ENCODE assay signal across 18 cellular contexts in genomic region chr12:7748774-7749296, GRCh38. TPM values are rescaled to one million over a fixed set of nuclear protein-coding genes. Genes with fewer than 3 reads are reported as not detected.
DNase-seq lines count a peak whose midpoint lies in the region; ATAC-seq, FAIRE-seq and TF ChIP-seq lines count a peak whose summit lies in the region.
"Had no signal": no experiment of that assay in that cellular context is flagged by ENCODE, and none has a peak within 500 bp of the region (broad histone marks: within the 10 kb centered on the region; RNA-seq: fewer than 3 reads in every experiment).

No MANE protein-coding gene starts in this region.

- H3K9me3 Mint-ChIP-seq in H9, result peaks cover 10 to 19% of the 10 kb centered on the region in 2 experiments; a peak in 4 of 5 replicates
- peaks cover 10% of the 10 kb centered on the region for H3K9me3 Mint-ChIP-seq in neural progenitor cell
- peaks cover 8% of the 10 kb centered on the region for H3K9me3 Mint-ChIP-seq in activated CD8-positive, alpha-beta T cell treated with anti-CD3 and anti-CD28 coated beads, Interleukin-2, amount 10 ng/mL, durations not matched to agents 7 days and 5 days (ENCODE audit: insufficient read depth)
- no peaks in the 10 kb centered on the region for H3K9me3 Mint-ChIP-seq in activated T-helper 2 cell treated with anti-CD3 and anti-CD28 coated beads, Interferon-gamma antibody, Interleukin-2, Interleukin-4, amounts not matched to agents 10 μg/mL and 5 μg/mL and 100 μg/mL, durations not matched to agents 14 hours and 24 hours and 36 hours

- no peak for TF ChIP-seq EP300 in GM12878 (IDR thresholded peaks at IDR 0.05; ENCODE audit: borderline replicate concordance in 1 of 2, control insufficient read depth in 1 of 2, low read depth in 2 of 2, low read length in 2 of 2)

- intact Hi-C loops in GM12878 (cut with micrococcal nuclease; ENCODE audit: unreplicated experiment), result no loop called here
- intact Hi-C loops in activated T-helper 2 cell treated with anti-CD3 and anti-CD28 coated beads, Interferon-gamma antibody, Interleukin-2, Interleukin-4, amounts not matched to agents 10 μg/mL and 5 μg/mL and 100 μg/mL, durations not matched to agents 14 hours and 24 hours and 36 hours (cut with micrococcal nuclease), result no loop called here

- POLR2A ChIA-PET in GM12878 (lab: Charles Lee), result no interaction called here
- POLR2A ChIA-PET in activated CD8-positive, alpha-beta T cell treated with anti-CD3 and anti-CD28 coated beads, Interleukin-2, amount 10 ng/mL, durations not matched to agents 7 days and 5 days (lab: Charles Lee), result no interaction called here

- H2BK12ac ChIP-seq in H9 (ENCODE audit: insufficient read length, low read depth, low read length), result no peak overlapping the region

- H3K18ac ChIP-seq in H9 (ENCODE audit: insufficient read length, low read depth, low read length), result no peak overlapping the region

- peaks cover 0 to 12% (median 6%) of the 10 kb centered on the region in 3 experiments; a peak in 5 of 7 replicates for H3K36me3 Mint-ChIP-seq in H9 (ENCODE audit: insufficient read depth in 1 of 3, low read depth in 3 of 3)
- H3K36me3 Mint-ChIP-seq in neural progenitor cell, result no peaks in the 10 kb centered on the region
- H3K36me3 Mint-ChIP-seq in activated CD8-positive, alpha-beta T cell treated with anti-CD3 and anti-CD28 coated beads, Interleukin-2, amount 10 ng/mL, durations not matched to agents 7 days and 5 days (ENCODE audit: low read depth), result no peaks in the 10 kb centered on the region
- no peaks in the 10 kb centered on the region for H3K36me3 Mint-ChIP-seq in activated T-helper 2 cell treated with anti-CD3 and anti-CD28 coated beads, Interferon-gamma antibody, Interleukin-2, Interleukin-4, amounts not matched to agents 10 μg/mL and 5 μg/mL and 100 μg/mL, durations not matched to agents 14 hours and 24 hours and 36 hours (ENCODE audit: low read depth)
- H3K36me3 Mint-ChIP-seq: CD4-positive, CD25-positive, alpha-beta regulatory T cell had no signal

- no peak overlapping the region for H4K8ac ChIP-seq in H9 (replicated peaks; ENCODE audit: insufficient read length, low read depth, low read length)

- CTCF ChIA-PET in GM12878 (lab: Yijun Ruan, JAX), result no interaction called here
- CTCF ChIA-PET in activated CD8-positive, alpha-beta T cell treated with anti-CD3 and anti-CD28 coated beads, Interleukin-2, amount 10 ng/mL, durations not matched to agents 7 days and 5 days (lab: Charles Lee), result no interaction called here

- no peak overlapping the region for H3K14ac ChIP-seq in H9 (ENCODE audit: insufficient read depth, low read length)

- H2BK120ac ChIP-seq in H9 (ENCODE audit: low read depth, low read length, poor library complexity, severe bottlenecking), result no peak overlapping the region

- no peaks in the 10 kb centered on the region for H4K20me1 ChIP-seq in H9 (ENCODE audit: control insufficient read depth, insufficient read depth, insufficient read length)
- no peaks in the 10 kb centered on the region for H4K20me1 ChIP-seq in GM12878 (ENCODE audit: control insufficient read depth, insufficient read depth)
- H4K20me1 ChIP-seq in neural progenitor cell (ENCODE audit: low read depth), result no peaks in the 10 kb centered on the region

- no peak overlapping the region for H3K27ac ChIP-seq in H9 (ENCODE audit: insufficient read length, low read depth, low read length)
- H3K27ac ChIP-seq in GM12878 (ENCODE audit: control insufficient read depth, insufficient read depth), result peak overlapping the region; percentile 65
- H3K27ac ChIP-seq in neural progenitor cell, result no peak overlapping the region
- H3K27ac ChIP-seq: PC-9, SJCRH30 had no signal

- no peak overlapping the region for H3T11ph ChIP-seq in H9 (ENCODE audit: low read length)

- no TSS peak for BruUV-seq in GM12878 (replicated peaks; lab: Mats Ljungman, UMichigan)

- RAD21 ChIA-PET in GM12878 (lab: Charles Lee; ENCODE audit: unreplicated experiment), result no interaction called here

- H3K4me2 ChIP-seq in H9 (ENCODE audit: insufficient read depth, insufficient read length, low read length), result no peak overlapping the region
- peak overlapping the region; percentile 47 for H3K4me2 ChIP-seq in GM12878 (ENCODE audit: control insufficient read depth, insufficient read depth)
- H3K4me2 ChIP-seq in neural progenitor cell, result no peak overlapping the region
- H3K4me2 ChIP-seq: PC-9 had no signal

- H3K27me3 Mint-ChIP-seq in H9 (ENCODE audit: low read depth) (no peaks in the 10 kb centered on the region), neural progenitor cell (ENCODE audit: insufficient read depth, low read depth) (no peaks in the 10 kb centered on the region)
- H3K27me3 Mint-ChIP-seq in activated CD8-positive, alpha-beta T cell treated with anti-CD3 and anti-CD28 coated beads, Interleukin-2, amount 10 ng/mL, durations not matched to agents 7 days and 5 days (ENCODE audit: low read depth), result peaks cover 2% of the 10 kb centered on the region
- H3K27me3 Mint-ChIP-seq in activated T-helper 2 cell treated with anti-CD3 and anti-CD28 coated beads, Interferon-gamma antibody, Interleukin-2, Interleukin-4, amounts not matched to agents 10 μg/mL and 5 μg/mL and 100 μg/mL, durations not matched to agents 14 hours and 24 hours and 36 hours (ENCODE audit: low read depth), result no peaks in the 10 kb centered on the region
- H3K27me3 Mint-ChIP-seq: CD4-positive, CD25-positive, alpha-beta regulatory T cell had no signal

- peak overlapping the region; percentile 13 to 84 (median 62); a peak in 3 of 7 replicates for H3K27ac Mint-ChIP-seq in H9
- H3K27ac Mint-ChIP-seq in neural progenitor cell, result peak overlapping the region; percentile 1
- H3K27ac Mint-ChIP-seq in activated CD8-positive, alpha-beta T cell treated with anti-CD3 and anti-CD28 coated beads, Interleukin-2, amount 10 ng/mL, durations not matched to agents 7 days and 5 days, result no peak overlapping the region
- no peak overlapping the region for H3K27ac Mint-ChIP-seq in activated T-helper 2 cell treated with anti-CD3 and anti-CD28 coated beads, Interferon-gamma antibody, Interleukin-2, Interleukin-4, amounts not matched to agents 10 μg/mL and 5 μg/mL and 100 μg/mL, durations not matched to agents 14 hours and 24 hours and 36 hours
- H3K27ac Mint-ChIP-seq: CD4-positive, CD25-positive, alpha-beta regulatory T cell had no signal

- in situ Hi-C loops in GM12878 (cut with MboI), result no loop called here

- no peaks in the 10 kb centered on the region for H3K27me3 ChIP-seq in H9 (ENCODE audit: insufficient read depth, low read length)
- no peaks in the 10 kb centered on the region for H3K27me3 ChIP-seq in GM12878 (replicated peaks in 1 of 2; ENCODE audit: control insufficient read depth in 2 of 2, insufficient read depth in 2 of 2, low read length in 1 of 2)
- H3K27me3 ChIP-seq in neural progenitor cell, result no peaks in the 10 kb centered on the region
- H3K27me3 ChIP-seq: SJCRH30 had no signal

- no peak for TF ChIP-seq RAD21 in GM12878 (IDR thresholded peaks at IDR 0.05; ENCODE audit: insufficient read depth, low read depth, low read length)

- H3K9me3 ChIP-seq in H9 (ENCODE audit: control insufficient read depth, low read depth, low read length), result no peaks in the 10 kb centered on the region
- no peaks in the 10 kb centered on the region for H3K9me3 ChIP-seq in GM12878 (replicated peaks; ENCODE audit: control insufficient read depth, insufficient read depth, low read length)
- no peaks in the 10 kb centered on the region for H3K9me3 ChIP-seq in neural progenitor cell (ENCODE audit: low read depth)
- H3K9me3 ChIP-seq: SJCRH30 had no signal

- H3K79me2 ChIP-seq in H9 (ENCODE audit: insufficient read depth, low read length) (no peaks in the 10 kb centered on the region), GM12878 (ENCODE audit: control insufficient read depth, insufficient read depth, low read length) (no peaks in the 10 kb centered on the region), neural progenitor cell (ENCODE audit: low read depth) (no peaks in the 10 kb centered on the region)

- no peak for TF ChIP-seq POLR2A in GM12878 (IDR thresholded peaks at IDR 0.05; ENCODE audit: low read depth, low read length)

- no peak overlapping the region for H3K4me3 ChIP-seq in GM12878
- no peak overlapping the region for H3K4me3 ChIP-seq in neural progenitor cell
- H3K4me3 ChIP-seq: PC-9, SJCRH30 had no signal

- no peak for FAIRE-seq in GM12878 (lab: Jason Lieb, UNC)
- FAIRE-seq: GM18507 had no signal

- H3K4me1 Mint-ChIP-seq in H9 (peaks cover 13 to 15% of the 10 kb centered on the region in 2 experiments; a peak in 2 of 4 replicates), neural progenitor cell (no peaks in the 10 kb centered on the region)
- H3K4me1 Mint-ChIP-seq in activated CD8-positive, alpha-beta T cell treated with anti-CD3 and anti-CD28 coated beads, Interleukin-2, amount 10 ng/mL, durations not matched to agents 7 days and 5 days (ENCODE audit: low read depth), result peaks cover 3% of the 10 kb centered on the region
- H3K4me1 Mint-ChIP-seq in activated T-helper 2 cell treated with anti-CD3 and anti-CD28 coated beads, Interferon-gamma antibody, Interleukin-2, Interleukin-4, amounts not matched to agents 10 μg/mL and 5 μg/mL and 100 μg/mL, durations not matched to agents 14 hours and 24 hours and 36 hours (ENCODE audit: low read depth), result no peaks in the 10 kb centered on the region
- H3K4me1 Mint-ChIP-seq: CD4-positive, CD25-positive, alpha-beta regulatory T cell had no signal

- H2BK15ac ChIP-seq in H9 (ENCODE audit: low read depth, low read length), result no peak overlapping the region

- H2BK5ac ChIP-seq in H9 (ENCODE audit: insufficient read length, low read length), result no peak overlapping the region

- H2BK20ac ChIP-seq in H9 (ENCODE audit: low read depth, low read length, poor library complexity, severe bottlenecking), result no peak overlapping the region

- no peak overlapping the region for H3K4me3 Mint-ChIP-seq in H9
- H3K4me3 Mint-ChIP-seq in neural progenitor cell, result no peak overlapping the region
- H3K4me3 Mint-ChIP-seq in activated CD8-positive, alpha-beta T cell treated with anti-CD3 and anti-CD28 coated beads, Interleukin-2, amount 10 ng/mL, durations not matched to agents 7 days and 5 days, result no peak overlapping the region
- H3K4me3 Mint-ChIP-seq in activated T-helper 2 cell treated with anti-CD3 and anti-CD28 coated beads, Interferon-gamma antibody, Interleukin-2, Interleukin-4, amounts not matched to agents 10 μg/mL and 5 μg/mL and 100 μg/mL, durations not matched to agents 14 hours and 24 hours and 36 hours (ENCODE audit: low read depth), result no peak overlapping the region
- H3K4me3 Mint-ChIP-seq: CD4-positive, CD25-positive, alpha-beta regulatory T cell had no signal

- TF ChIP-seq CTCF in H9 (conservative IDR thresholded peaks at IDR 0.05), result no peak
- no peak for TF ChIP-seq CTCF in GM12878 (IDR thresholded peaks at IDR 0.05 in 2 of 3, conservative IDR thresholded peaks at IDR 0.05 in 1 of 3; ENCODE audit: control insufficient read depth in 2 of 3, extremely low read depth in 1 of 3, insufficient read depth in 1 of 3, low read depth in 3 of 3, low read length in 3 of 3)
- TF ChIP-seq CTCF in neural progenitor cell (IDR thresholded peaks at IDR 0.05), result no peak

- H3K56ac ChIP-seq in H9 (ENCODE audit: insufficient read length, low read depth, low read length), result no peak overlapping the region

- no peak overlapping the region for H4K91ac ChIP-seq in H9 (ENCODE audit: insufficient read length, low read depth, low read length)

- no CpG with 5 or more reads among the region's 5 CpGs for WGBS in H9 (ENCODE audit: extremely low coverage, insufficient read length, low lambda C conversion rate)
- 12% methylated on average over 5 of the region's 5 CpGs for WGBS in GM12878 (ENCODE audit: insufficient coverage, insufficient replicate concordance, low lambda C conversion rate, missing lambda C conversion rate)

- H2AK5ac ChIP-seq in H9 (ENCODE audit: insufficient read length, low read length), result no peak overlapping the region

- no peak overlapping the region for H3K9ac ChIP-seq in H9 (ENCODE audit: extremely low read depth, insufficient read length, low read length)
- peak overlapping the region; percentile 15 for H3K9ac ChIP-seq in GM12878 (ENCODE audit: control insufficient read depth, insufficient read depth, low read length)
- no peak overlapping the region for H3K9ac ChIP-seq in neural progenitor cell

- no peaks in the 10 kb centered on the region for H3K23me2 ChIP-seq in H9 (ENCODE audit: insufficient read length, low read depth, low read length, poor library complexity, severe bottlenecking)

- ATAC-seq in GM12878 (no peak), left lobe of liver (no peak)
- no peak for ATAC-seq in activated CD8-positive, alpha-beta T cell treated with anti-CD3 and anti-CD28 coated beads, Interleukin-2, amount 10 ng/mL, durations not matched to agents 7 days and 5 days

- peaks cover 4% of the 10 kb centered on the region for H3F3A ChIP-seq in neural progenitor cell (ENCODE audit: low read depth)

- H3K23ac ChIP-seq in H9 (ENCODE audit: insufficient read length, low read depth, low read length), result no peak overlapping the region

- no peak overlapping the region for H4K5ac ChIP-seq in H9 (ENCODE audit: insufficient read length, low read depth, low read length)

- no peak overlapping the region for H2AFZ ChIP-seq in H9 (ENCODE audit: low read length)
- peak overlapping the region; percentile 49 for H2AFZ ChIP-seq in GM12878 (ENCODE audit: control insufficient read depth, low read depth, low read length)
- no peak overlapping the region for H2AFZ ChIP-seq in neural progenitor cell (replicated peaks)
- H2AFZ ChIP-seq: PC-9 had no signal

- H3K36me3 ChIP-seq in GM12878 (ENCODE audit: control insufficient read depth in 2 of 2, insufficient read depth in 2 of 2, low read length in 1 of 2) (no peaks in the 10 kb centered on the region), neural progenitor cell (no peaks in the 10 kb centered on the region)
- H3K36me3 ChIP-seq: SJCRH30 had no signal

- H3K4ac ChIP-seq in H9 (ENCODE audit: low read depth, low read length), result no peak overlapping the region

- H3K4me1 ChIP-seq in H9 (ENCODE audit: insufficient read depth, low read length) (no peaks in the 10 kb centered on the region), GM12878 (ENCODE audit: control insufficient read depth, insufficient read depth, low read length) (peaks cover 32% of the 10 kb centered on the region), neural progenitor cell (no peaks in the 10 kb centered on the region)
- H3K4me1 ChIP-seq: SJCRH30 had no signal

- H3K79me1 ChIP-seq in H9 (ENCODE audit: insufficient read depth, low read depth, low read length, poor library complexity, severe bottlenecking), result no peaks in the 10 kb centered on the region

- SMC1A ChIA-PET in GM12878 (lab: Charles Lee; ENCODE audit: uncharacterized antibody, unreplicated experiment), result no interaction called here

- DNase-seq in GF-D8 (lab: John Stamatoyannopoulos, UW) (peak; percentile 29), H9 (no peak), GM12878 (ENCODE audit: low read depth, low spot score) (no peak), neural progenitor cell (ENCODE audit: low spot score) (no peak), NCI-H2029 treated with DMSO at 0.1 percent for 48 hours (lab: John Stamatoyannopoulos, UW) (no peak), left lobe of liver (ENCODE audit: low spot score) (no peak)
- DNase-seq in activated CD8-positive, alpha-beta T cell treated with anti-CD3 and anti-CD28 coated beads, Interleukin-2, amount 10 ng/mL, durations not matched to agents 7 days and 5 days, result no peak
- no peak for DNase-seq in activated T-helper 2 cell treated with anti-CD3 and anti-CD28 coated beads, Interferon-gamma antibody, Interleukin-2, Interleukin-4, amounts not matched to agents 10 μg/mL and 5 μg/mL and 100 μg/mL, durations not matched to agents 14 hours and 24 hours and 36 hours (ENCODE audit: low spot score)
- DNase-seq: CD4-positive, CD25-positive, alpha-beta regulatory T cell; EL; NCI-H1436 treated with DMSO at 0.1 percent for 48 hours; NCI-H2081; NCI-H774; PC-9; SJCRH30 had no signal

RNA-seq across cellular contexts. Expression of gene CLEC4C, which starts 1.7 kb away (rescaled TPM):
- total RNA-seq in H9 (2021) (0.26 TPM in 2 replicates), GM12878 (2014; rRNA removed) (2.4 and 5.5 TPM in 2 replicates), GM12878 (2014; rRNA removed; fragmentation: Illumina TruSeq; extraction: Trizol) (6.5 and 7.1 TPM in 2 replicates), GM12878 (2021) (3.7 and 3.8 TPM in 2 replicates), neural progenitor cell (ENCODE audit: low replicate concordance) (not detected in 2 replicates), left lobe of liver (not detected)
- not detected in 2 replicates for total RNA-seq in GM12878 (2013; cell fraction: nucleolus; rRNA removed)
- polyA plus RNA-seq in GM12878 (2011; ENCODE audit: low read depth), result 2.1 TPM
- polyA plus RNA-seq in GM12878 (2011; rRNA removed) (0.38 and 0.84 TPM in 2 replicates), GM12878 (2014; fragmentation: Illumina TruSeq; extraction: Trizol) (5.0 and 5.3 TPM in 2 replicates), GM12878 (2014; fragmentation: Nextera tagmentation; extraction: Ambion mirVana) (10 to 100 TPM in 1 of 2 experiments, 1 to 10 TPM in 1; 9.9 to 12.2 TPM), GM12878 (2014; rRNA removed) (2.7 and 3.5 TPM in 2 replicates), GM12878 (2016; fragmentation: Nextera tagmentation; extraction: Ambion mirVana) (1 to 10 TPM; 1.2 to 1.9 TPM)
- 0.19 and 0.62 TPM in 2 replicates for polyA plus RNA-seq in GM12878 (2011; cell fraction: cytosol; rRNA removed)
- polyA plus RNA-seq in GM12878 (2011; cell fraction: nucleus; rRNA removed), result 0.13 and 0.23 TPM in 2 replicates
- polyA plus RNA-seq in GM12878 (2012), result 0.98 and 2.3 TPM in 2 replicates
- 0.57 and 0.95 TPM in 2 replicates for polyA minus RNA-seq in GM12878 (2011; rRNA and poly(A)+ RNA removed)
- polyA minus RNA-seq in GM12878 (2011; cell fraction: cytosol; rRNA and poly(A)+ RNA removed), result not detected in 2 replicates
- not detected in 2 replicates for polyA minus RNA-seq in GM12878 (2011; cell fraction: nucleus; rRNA and poly(A)+ RNA removed)
- total RNA-seq in activated CD8-positive, alpha-beta T cell treated with anti-CD3 and anti-CD28 coated beads, Interleukin-2, amount 10 ng/mL, durations not matched to agents 7 days and 5 days, result not detected
- not detected in 2 replicates for total RNA-seq in activated T-helper 2 cell treated with anti-CD3 and anti-CD28 coated beads, Interferon-gamma antibody, Interleukin-2, Interleukin-4, amounts not matched to agents 10 μg/mL and 5 μg/mL and 100 μg/mL, durations not matched to agents 14 hours and 24 hours and 36 hours
- total RNA-seq: CD4-positive, CD25-positive, alpha-beta regulatory T cell; H4; NCI-H460; PC-9; SJCRH30 had no signal
- polyA plus RNA-seq: CD4-positive, CD25-positive, alpha-beta regulatory T cell had no signal

RNA-seq across cellular contexts. Expression of gene NANOGNB, which starts 16.2 kb away (rescaled TPM):
- total RNA-seq in H9 (2021) (not detected in 2 replicates), GM12878 (2014; rRNA removed) (not detected in 2 replicates), GM12878 (2014; rRNA removed; fragmentation: Illumina TruSeq; extraction: Trizol) (not detected in 2 replicates), GM12878 (2021) (not detected in 2 replicates), neural progenitor cell (ENCODE audit: low replicate concordance) (not detected in 2 replicates), left lobe of liver (not detected)
- total RNA-seq in GM12878 (2013; cell fraction: nucleolus; rRNA removed), result not detected in 2 replicates
- not detected for polyA plus RNA-seq in GM12878 (2011; ENCODE audit: low read depth)
- polyA plus RNA-seq in GM12878 (2011; rRNA removed) (not detected in 2 replicates), GM12878 (2014; fragmentation: Illumina TruSeq; extraction: Trizol) (not detected in 2 replicates), GM12878 (2014; fragmentation: Nextera tagmentation; extraction: Ambion mirVana) (not detected), GM12878 (2014; rRNA removed) (not detected in 2 replicates), GM12878 (2016; fragmentation: Nextera tagmentation; extraction: Ambion mirVana) (not detected)
- polyA plus RNA-seq in GM12878 (2011; cell fraction: cytosol; rRNA removed), result not detected in 2 replicates
- polyA plus RNA-seq in GM12878 (2011; cell fraction: nucleus; rRNA removed), result not detected in 2 replicates
- polyA plus RNA-seq in GM12878 (2012), result not detected in 2 replicates
- not detected in 2 replicates for polyA minus RNA-seq in GM12878 (2011; rRNA and poly(A)+ RNA removed)
- not detected in 2 replicates for polyA minus RNA-seq in GM12878 (2011; cell fraction: cytosol; rRNA and poly(A)+ RNA removed)
- not detected in 2 replicates for polyA minus RNA-seq in GM12878 (2011; cell fraction: nucleus; rRNA and poly(A)+ RNA removed)
- not detected for total RNA-seq in activated CD8-positive, alpha-beta T cell treated with anti-CD3 and anti-CD28 coated beads, Interleukin-2, amount 10 ng/mL, durations not matched to agents 7 days and 5 days
- total RNA-seq in activated T-helper 2 cell treated with anti-CD3 and anti-CD28 coated beads, Interferon-gamma antibody, Interleukin-2, Interleukin-4, amounts not matched to agents 10 μg/mL and 5 μg/mL and 100 μg/mL, durations not matched to agents 14 hours and 24 hours and 36 hours, result not detected in 2 replicates
- total RNA-seq: CD4-positive, CD25-positive, alpha-beta regulatory T cell; H4; NCI-H460; PC-9; SJCRH30 had no signal
- polyA plus RNA-seq: CD4-positive, CD25-positive, alpha-beta regulatory T cell had no signal

RNA-seq across cellular contexts. Expression of gene DPPA3, which starts 37.6 kb away (rescaled TPM):
- total RNA-seq in H9 (2021), result 1.4 and 2.0 TPM in 2 replicates
- total RNA-seq in GM12878 (2013; cell fraction: nucleolus; rRNA removed), result not detected in 2 replicates
- total RNA-seq in GM12878 (2014; rRNA removed), result not detected in 2 replicates
- not detected in 2 replicates for total RNA-seq in GM12878 (2014; rRNA removed; fragmentation: Illumina TruSeq; extraction: Trizol)
- total RNA-seq in GM12878 (2021), result not detected in 2 replicates
- polyA plus RNA-seq in GM12878 (2011; ENCODE audit: low read depth), result not detected
- 0.07 TPM in 1 of 2 replicates, not detected in the other for polyA plus RNA-seq in GM12878 (2011; rRNA removed)
- not detected in 2 replicates for polyA plus RNA-seq in GM12878 (2011; cell fraction: cytosol; rRNA removed)
- not detected in 2 replicates for polyA plus RNA-seq in GM12878 (2011; cell fraction: nucleus; rRNA removed)
- polyA plus RNA-seq in GM12878 (2012), result not detected in 2 replicates
- polyA plus RNA-seq in GM12878 (2014; fragmentation: Illumina TruSeq; extraction: Trizol), result not detected in 2 replicates
- polyA plus RNA-seq in GM12878 (2014; fragmentation: Nextera tagmentation; extraction: Ambion mirVana), result under 1 TPM in 1 of 2 experiments, not detected in 1; 0.05 TPM
- not detected in 2 replicates for polyA plus RNA-seq in GM12878 (2014; rRNA removed)
- polyA plus RNA-seq in GM12878 (2016; fragmentation: Nextera tagmentation; extraction: Ambion mirVana), result not detected
- polyA minus RNA-seq in GM12878 (2011; rRNA and poly(A)+ RNA removed), result not detected in 2 replicates
- polyA minus RNA-seq in GM12878 (2011; cell fraction: cytosol; rRNA and poly(A)+ RNA removed), result not detected in 2 replicates
- not detected in 2 replicates for polyA minus RNA-seq in GM12878 (2011; cell fraction: nucleus; rRNA and poly(A)+ RNA removed)
- total RNA-seq in neural progenitor cell (ENCODE audit: low replicate concordance), result 0.13 and 0.25 TPM in 2 replicates
- total RNA-seq in activated CD8-positive, alpha-beta T cell treated with anti-CD3 and anti-CD28 coated beads, Interleukin-2, amount 10 ng/mL, durations not matched to agents 7 days and 5 days, result not detected
- total RNA-seq in left lobe of liver, result not detected
- total RNA-seq in activated T-helper 2 cell treated with anti-CD3 and anti-CD28 coated beads, Interferon-gamma antibody, Interleukin-2, Interleukin-4, amounts not matched to agents 10 μg/mL and 5 μg/mL and 100 μg/mL, durations not matched to agents 14 hours and 24 hours and 36 hours, result not detected in 2 replicates
- total RNA-seq: CD4-positive, CD25-positive, alpha-beta regulatory T cell; H4; NCI-H460; PC-9; SJCRH30 had no signal
- polyA plus RNA-seq: CD4-positive, CD25-positive, alpha-beta regulatory T cell had no signal

RNA-seq across cellular contexts. Expression of gene NANOG, which starts 40.4 kb away (rescaled TPM):
- total RNA-seq in H9 (2021) (199 and 211 TPM in 2 replicates), GM12878 (2014; rRNA removed) (not detected in 2 replicates), GM12878 (2014; rRNA removed; fragmentation: Illumina TruSeq; extraction: Trizol) (not detected in 2 replicates), GM12878 (2021) (0.29 and 0.51 TPM in 2 replicates), neural progenitor cell (ENCODE audit: low replicate concordance) (not detected in 2 replicates), left lobe of liver (0.70 TPM)
- 0.10 and 0.25 TPM in 2 replicates for total RNA-seq in GM12878 (2013; cell fraction: nucleolus; rRNA removed)
- polyA plus RNA-seq in GM12878 (2011; ENCODE audit: low read depth), result 0.05 TPM
- polyA plus RNA-seq in GM12878 (2011; rRNA removed) (0.04 TPM in 1 of 2 replicates, not detected in the other), GM12878 (2014; fragmentation: Illumina TruSeq; extraction: Trizol) (not detected in 2 replicates), GM12878 (2014; fragmentation: Nextera tagmentation; extraction: Ambion mirVana) (not detected), GM12878 (2014; rRNA removed) (0.01 TPM in 1 of 2 replicates, not detected in the other), GM12878 (2016; fragmentation: Nextera tagmentation; extraction: Ambion mirVana) (not detected)
- polyA plus RNA-seq in GM12878 (2011; cell fraction: cytosol; rRNA removed), result not detected in 2 replicates
- polyA plus RNA-seq in GM12878 (2011; cell fraction: nucleus; rRNA removed), result 0.04 and 0.09 TPM in 2 replicates
- not detected in 2 replicates for polyA plus RNA-seq in GM12878 (2012)
- 0.05 and 0.59 TPM in 2 replicates for polyA minus RNA-seq in GM12878 (2011; rRNA and poly(A)+ RNA removed)
- polyA minus RNA-seq in GM12878 (2011; cell fraction: cytosol; rRNA and poly(A)+ RNA removed), result not detected in 2 replicates
- under 0.01 and 0.29 TPM in 2 replicates for polyA minus RNA-seq in GM12878 (2011; cell fraction: nucleus; rRNA and poly(A)+ RNA removed)
- total RNA-seq in activated CD8-positive, alpha-beta T cell treated with anti-CD3 and anti-CD28 coated beads, Interleukin-2, amount 10 ng/mL, durations not matched to agents 7 days and 5 days, result not detected
- total RNA-seq in activated T-helper 2 cell treated with anti-CD3 and anti-CD28 coated beads, Interferon-gamma antibody, Interleukin-2, Interleukin-4, amounts not matched to agents 10 μg/mL and 5 μg/mL and 100 μg/mL, durations not matched to agents 14 hours and 24 hours and 36 hours, result not detected in 2 replicates
- total RNA-seq: CD4-positive, CD25-positive, alpha-beta regulatory T cell; H4; NCI-H460; PC-9; SJCRH30 had no signal
- polyA plus RNA-seq: CD4-positive, CD25-positive, alpha-beta regulatory T cell had no signal

RNA-seq across cellular contexts. Expression of gene GDF3, which starts 53.3 kb away (rescaled TPM):
- total RNA-seq in H9 (2021) (9.1 and 9.9 TPM in 2 replicates), GM12878 (2014; rRNA removed) (not detected in 2 replicates), GM12878 (2014; rRNA removed; fragmentation: Illumina TruSeq; extraction: Trizol) (not detected in 2 replicates), GM12878 (2021) (not detected in 2 replicates), neural progenitor cell (ENCODE audit: low replicate concordance) (not detected in 2 replicates), left lobe of liver (not detected)
- total RNA-seq in GM12878 (2013; cell fraction: nucleolus; rRNA removed), result not detected in 2 replicates
- not detected for polyA plus RNA-seq in GM12878 (2011; ENCODE audit: low read depth)
- polyA plus RNA-seq in GM12878 (2011; rRNA removed) (not detected in 2 replicates), GM12878 (2014; fragmentation: Illumina TruSeq; extraction: Trizol) (not detected in 2 replicates), GM12878 (2014; fragmentation: Nextera tagmentation; extraction: Ambion mirVana) (not detected), GM12878 (2014; rRNA removed) (not detected in 2 replicates), GM12878 (2016; fragmentation: Nextera tagmentation; extraction: Ambion mirVana) (not detected)
- polyA plus RNA-seq in GM12878 (2011; cell fraction: cytosol; rRNA removed), result not detected in 2 replicates
- polyA plus RNA-seq in GM12878 (2011; cell fraction: nucleus; rRNA removed), result not detected in 2 replicates
- not detected in 2 replicates for polyA plus RNA-seq in GM12878 (2012)
- polyA minus RNA-seq in GM12878 (2011; rRNA and poly(A)+ RNA removed), result not detected in 2 replicates
- polyA minus RNA-seq in GM12878 (2011; cell fraction: cytosol; rRNA and poly(A)+ RNA removed), result not detected in 2 replicates
- polyA minus RNA-seq in GM12878 (2011; cell fraction: nucleus; rRNA and poly(A)+ RNA removed), result not detected in 2 replicates
- total RNA-seq in activated CD8-positive, alpha-beta T cell treated with anti-CD3 and anti-CD28 coated beads, Interleukin-2, amount 10 ng/mL, durations not matched to agents 7 days and 5 days, result not detected
- not detected in 2 replicates for total RNA-seq in activated T-helper 2 cell treated with anti-CD3 and anti-CD28 coated beads, Interferon-gamma antibody, Interleukin-2, Interleukin-4, amounts not matched to agents 10 μg/mL and 5 μg/mL and 100 μg/mL, durations not matched to agents 14 hours and 24 hours and 36 hours
- total RNA-seq: CD4-positive, CD25-positive, alpha-beta regulatory T cell; H4; NCI-H460; PC-9; SJCRH30 had no signal
- polyA plus RNA-seq: CD4-positive, CD25-positive, alpha-beta regulatory T cell had no signal

Comparison
In these comparisons a context has a peak if more than half of its experiments do, and no peak if none do; other contexts are left out.
1. H3K27ac Mint-ChIP-seq: peak in H9 (3 of 3) and neural progenitor cell (single experiment); none in activated CD8-positive, alpha-beta T cell treated with anti-CD3 and anti-CD28 coated beads, Interleukin-2, amount 10 ng/mL, durations not matched to agents 7 days and 5 days (single experiment) and activated T-helper 2 cell treated with anti-CD3 and anti-CD28 coated beads, Interferon-gamma antibody, Interleukin-2, Interleukin-4, amounts not matched to agents 10 μg/mL and 5 μg/mL and 100 μg/mL, durations not matched to agents 14 hours and 24 hours and 36 hours (single experiment).